In the genomic region with DNA sequence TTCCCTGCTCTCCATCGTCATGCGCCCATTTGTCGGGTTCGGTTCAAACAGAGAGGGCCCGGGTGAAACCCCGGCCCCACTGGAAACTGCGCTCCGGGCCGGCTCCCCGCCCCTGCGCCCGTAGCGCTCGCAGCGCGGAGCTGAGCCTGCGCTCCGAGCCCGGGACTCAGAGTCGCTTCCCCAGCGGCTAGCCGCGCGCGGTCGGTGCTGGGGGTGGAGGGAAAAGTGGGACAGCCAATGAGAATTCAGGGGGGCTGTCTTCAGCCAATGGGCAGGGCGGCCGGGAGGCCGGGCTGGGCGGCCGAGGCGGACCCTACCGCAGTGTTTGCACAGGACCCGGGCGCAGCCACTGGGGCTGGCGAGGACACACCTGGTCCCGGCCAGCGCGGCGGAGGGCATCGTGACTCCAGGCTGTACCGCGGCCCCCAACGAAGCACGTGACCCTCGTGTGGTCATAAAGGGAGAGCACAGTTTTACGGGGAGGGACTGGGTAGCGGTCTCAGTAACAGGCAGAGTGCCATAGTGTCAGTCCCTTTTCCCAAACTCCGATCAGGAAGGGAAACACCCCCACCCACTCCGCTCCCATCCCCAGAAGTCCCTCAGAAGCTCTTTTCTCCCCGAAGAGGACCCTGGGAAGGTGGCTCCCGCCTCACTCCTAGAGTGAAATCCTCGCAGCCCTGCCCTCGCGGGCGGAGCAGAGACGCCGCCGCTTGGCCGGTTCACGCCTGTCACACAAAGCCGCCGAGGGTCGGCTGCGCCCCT, we compare ENCODE assay signal across 8 cellular contexts. TPM values are rescaled to one million over a fixed set of nuclear protein-coding genes. Genes with fewer than 3 reads are reported as not detected.
DNase-seq lines count a peak whose midpoint lies in the region; ATAC-seq, FAIRE-seq and TF ChIP-seq lines count a peak whose summit lies in the region.

Gene INKA2 (minus strand): TSS at position 174 of the 762 bp plus-strand sequence. CDS start 153 bp downstream, at position 21.

- H3K9me3 ChIP-seq in keratinocyte (ENCODE audit: control insufficient read depth, low read depth, low read length) = no peaks in the 10 kb centered on the region

- peak within 1 kb of the TSS; percentile 94 for H3K4me2 ChIP-seq in keratinocyte (ENCODE audit: control insufficient read depth, extremely low read depth, insufficient read depth, low read depth, low read length)

- TF ChIP-seq CTCF in AG09309 (IDR thresholded peaks at IDR 0.05; ENCODE audit: control insufficient read depth, insufficient read depth, low read depth, low read length, missing control alignments) = no peak
- no peak for TF ChIP-seq CTCF in activated B cell treated with CpG ODN at 0.5 μM for 24 hours (IDR thresholded peaks at IDR 0.05)
- peak in 1 of 3 experiments; percentile 11 for TF ChIP-seq CTCF in keratinocyte (optimal IDR thresholded peaks at IDR 0.05 in 1 of 3, IDR thresholded peaks at IDR 0.05 in 1 of 3, conservative IDR thresholded peaks at IDR 0.05 in 1 of 3; ENCODE audit: extremely low read depth in 1 of 3, insufficient read depth in 2 of 3, low read length in 3 of 3)

- peak within 1 kb of the TSS; percentile 81 for H3K27ac ChIP-seq in keratinocyte (ENCODE audit: control insufficient read depth, insufficient read depth, low read length)

- no peaks in the 10 kb centered on the region for H4K20me1 ChIP-seq in keratinocyte (ENCODE audit: control insufficient read depth, extremely low read depth, insufficient read depth, low read length)

- peaks cover 8% of the 10 kb centered on the region for H3K27me3 ChIP-seq in keratinocyte (ENCODE audit: control insufficient read depth, extremely low read depth, insufficient read depth, low read length)

- H3K4me1 Mint-ChIP-seq in activated B cell treated with CpG ODN at 0.5 μM for 24 hours = peaks cover 18% of the 10 kb centered on the region

- H3K4me3 ChIP-seq in AG09309 (ENCODE audit: control insufficient read depth, low read depth, low read length) (peak within 1 kb of the TSS; percentile 50), keratinocyte (ENCODE audit: control insufficient read depth in 2 of 3, extremely low read depth in 1 of 3, insufficient read depth in 2 of 3, low read depth in 1 of 3, low read length in 3 of 3) (peak within 1 kb of the TSS; percentile 61 to 88 (median 82))

- POLR2A ChIA-PET in activated B cell treated with CpG ODN at 0.5 μM for 24 hours (lab: Charles Lee) = interaction anchor here (0.6 to 4.0 kb wide), 11 partner anchors 8 to 600 kb away, joined by 3 to 30 read pairs (median 5); partner anchors contain the start of genes ATP5PB, DDX20 and WDR77

- intact Hi-C loops in activated B cell treated with CpG ODN at 0.5 μM for 24 hours (cut with micrococcal nuclease) = loop anchor here (1.0 kb wide), 1 partner anchor 16 kb away; the partner anchor contains the start of gene DDX20

- dilution Hi-C loops in keratinocyte (cut with MboI; ENCODE audit: extremely low pct_ligation_motif_present, low sequenced_read_pairs) = no loop called here

- no peaks in the 10 kb centered on the region for H3K9me3 Mint-ChIP-seq in activated B cell treated with CpG ODN at 0.5 μM for 24 hours

- H3K27me3 Mint-ChIP-seq in activated B cell treated with CpG ODN at 0.5 μM for 24 hours = peaks cover 2% of the 10 kb centered on the region

- H3K9ac ChIP-seq in keratinocyte (ENCODE audit: control insufficient read depth, extremely low read depth, insufficient read depth, low read length) = peak within 1 kb of the TSS; percentile 83

- peak within 1 kb of the TSS; percentile 92 for H3K4me3 Mint-ChIP-seq in activated B cell treated with CpG ODN at 0.5 μM for 24 hours

- peak within 1 kb of the TSS; percentile 84 for H3K27ac Mint-ChIP-seq in activated B cell treated with CpG ODN at 0.5 μM for 24 hours

- FAIRE-seq in keratinocyte (lab: Jason Lieb, UNC) = no peak

- no peaks in the 10 kb centered on the region for H3K36me3 Mint-ChIP-seq in activated B cell treated with CpG ODN at 0.5 μM for 24 hours (ENCODE audit: low read depth)

- DNase-seq in AG09309 (ENCODE audit: low read depth) (no peak), NCI-H2196 (lab: John Stamatoyannopoulos, UW; ENCODE audit: unreplicated experiment) (peak; percentile 94), activated B cell treated with CpG ODN at 0.5 μM for 24 hours (peak; percentile 74), keratinocyte (ENCODE audit: low read depth, low spot score) (peak; percentile 45)
- peak; percentile 46 for DNase-seq in central memory CD4-positive, alpha-beta T cell
- peak; percentile 60 to 78 (median 60) for DNase-seq in stimulated activated CD4-positive, alpha-beta T cell treated with anti-CD3 and anti-CD28 coated beads, Interleukin-12 subunit alpha, Interleukin-12 subunit beta, amount 100 ng/mL, for 48 hours (ENCODE audit: low read depth in 2 of 3, low spot score in 1 of 3)

- H3K79me2 ChIP-seq in keratinocyte (ENCODE audit: control insufficient read depth, insufficient read depth, low read length) = no peaks in the 10 kb centered on the region

- H3K9me1 ChIP-seq in keratinocyte (ENCODE audit: control insufficient read depth, extremely low read depth, insufficient read depth, low read length) = no peaks in the 10 kb centered on the region

- H3K36me3 ChIP-seq in keratinocyte (ENCODE audit: control insufficient read depth in 2 of 2, extremely low read depth in 1 of 2, insufficient read depth in 2 of 2, low read length in 2 of 2) = no peaks in the 10 kb centered on the region

- peak; percentile 78 for ATAC-seq in GM18873 (IDR thresholded peaks at IDR 0.05; ENCODE audit: low FRiP score, unreplicated experiment)
- peak; percentile 84 for ATAC-seq in HG03108 (IDR thresholded peaks at IDR 0.05; ENCODE audit: unreplicated experiment)
- ATAC-seq in activated B cell treated with CpG ODN at 0.5 μM for 24 hours (ENCODE audit: low read depth) = peak; percentile 77

- peak within 1 kb of the TSS; percentile 97 for H2AFZ ChIP-seq in keratinocyte (ENCODE audit: control insufficient read depth, low read length)

- CTCF ChIA-PET in activated B cell treated with CpG ODN at 0.5 μM for 24 hours (lab: Charles Lee) = interaction anchor here (0.8 to 3.0 kb wide), 6 partner anchors 9 to 231 kb away, joined by 3 to 14 read pairs (median 4); no protein-coding TSS in a partner anchor

- peaks cover 17% of the 10 kb centered on the region for H3K4me1 ChIP-seq in keratinocyte (ENCODE audit: control insufficient read depth, extremely low read depth, insufficient read depth, low read length)

RNA-seq across cellular contexts. Expression of gene INKA2, which starts in this region (rescaled TPM):
- 1.3 and 2.1 TPM in 2 replicates for total RNA-seq in activated B cell treated with CpG ODN at 0.5 μM for 24 hours
- 1.8 to 2.8 TPM (median 2.7 TPM) in 3 replicates for polyA plus RNA-seq in keratinocyte
- polyA plus RNA-seq in keratinocyte (2011; ENCODE audit: low read depth) = 1.2 TPM
- polyA plus RNA-seq in keratinocyte (2011; cell fraction: cytosol; rRNA removed) = 1.7 and 2.0 TPM in 2 replicates
- 4.0 and 5.1 TPM in 2 replicates for polyA plus RNA-seq in keratinocyte (2011; cell fraction: nucleus; rRNA removed)
- polyA plus RNA-seq in keratinocyte (2012; ENCODE audit: low replicate concordance) = 1.8 and 2.2 TPM in 2 replicates
- 0.93 to 6.4 TPM in 2 of 3 replicates, not detected in the other for polyA minus RNA-seq in keratinocyte
- 1.9 TPM for polyA minus RNA-seq in keratinocyte (2011; cell fraction: cytosol; rRNA and poly(A)+ RNA removed)
- polyA minus RNA-seq in keratinocyte (2011; cell fraction: nucleus; rRNA and poly(A)+ RNA removed) = 1.8 and 3.2 TPM in 2 replicates
